16 cellular contexts compared by ENCODE assay signal in the genomic region with DNA sequence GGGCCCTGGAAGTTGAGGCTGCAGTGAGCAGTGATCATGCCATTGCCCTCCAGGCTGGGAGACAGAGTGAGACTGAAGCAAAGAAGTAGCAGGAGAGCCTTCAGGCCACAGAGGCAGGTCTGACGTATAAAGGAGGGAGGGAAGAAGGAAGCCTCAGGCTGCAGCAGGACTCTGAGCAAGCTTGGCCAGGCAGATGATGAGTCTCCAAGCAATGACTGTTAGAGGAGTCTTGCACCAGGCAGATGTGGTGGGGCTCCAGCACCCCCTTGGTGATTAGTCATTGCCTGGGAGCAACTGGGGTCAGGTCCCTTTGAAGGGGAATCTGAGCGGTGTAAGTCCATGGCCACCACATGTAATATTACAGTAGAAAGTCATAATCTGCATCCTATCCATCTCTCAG.
"Had no signal": no experiment of that assay in that cellular context is flagged by ENCODE, and none has a peak within 500 bp of the region (broad histone marks: within the 10 kb centered on the region; RNA-seq: fewer than 3 reads in every experiment).

No MANE protein-coding gene starts in this region.

- H2AFZ ChIP-seq: hepatocyte, parathyroid adenoma had no signal

- H3K4me2 ChIP-seq: hepatocyte had no signal

- H3K9me3 ChIP-seq: uterus had no signal

- H3K4me1 ChIP-seq: parathyroid adenoma, uterus had no signal

- H3K9ac ChIP-seq: parathyroid adenoma had no signal

- H3K27me3 ChIP-seq: hepatocyte, uterus had no signal

- H3K27ac ChIP-seq: coronary artery, hepatocyte, parathyroid adenoma, uterus had no signal

- H3K36me3 ChIP-seq: uterus had no signal

- H3K4me3 ChIP-seq: coronary artery, hepatocyte, uterus had no signal

- ATAC-seq: activated T-cell treated with anti-CD3 and anti-CD28 coated beads, Interleukin-2, amount 50 U/mL, for 72 hours; stimulated activated naive CD8-positive, alpha-beta T cell treated with anti-CD3 and anti-CD28 coated beads, Interleukin-15, amount 100 ng/mL, for 72 hours had no signal

- DNase-seq: activated CD4-positive, alpha-beta memory T cell treated with anti-CD3 and anti-CD28 coated beads, Interleukin-2, amount 10 ng/mL, durations not matched to agents 7 days and 5 days; activated CD4-positive, CD25-positive, alpha-beta regulatory T cell treated with anti-CD3 and anti-CD28 coated beads, Interleukin-2, amount 50 U/mL, for 72 hours; activated gamma-delta T cell treated with Interleukin-2 at 50 U/mL for 16 hours; activated T-cell treated with anti-CD3 and anti-CD28 coated beads, Interleukin-2, amount 50 U/mL, for 72 hours; caudate nucleus; effector CD8-positive, alpha-beta T cell; kidney glomerular epithelial cell; midbrain; retina; stimulated activated CD4-positive, alpha-beta T cell treated with anti-CD3 and anti-CD28 coated beads, Interleukin-15, amount 100 ng/mL, for 24 hours; stimulated activated CD4-positive, alpha-beta T cell treated with anti-CD3 and anti-CD28 coated beads, Interleukin-4, amount 100 ng/mL, for 4 hours; stimulated activated naive CD8-positive, alpha-beta T cell treated with anti-CD3 and anti-CD28 coated beads, Interleukin-15, amount 100 ng/mL, for 72 hours; uterus had no signal
